Comparison of ENCODE assay signal across 22 cellular contexts in genomic region chr20:10585308-10585707, GRCh38.
DNase-seq lines count a peak whose midpoint lies in the region; ATAC-seq, FAIRE-seq and TF ChIP-seq lines count a peak whose summit lies in the region.
"Had no signal": no experiment of that assay in that cellular context is flagged by ENCODE, and none has a peak within 500 bp of the region (broad histone marks: within the 10 kb centered on the region; RNA-seq: fewer than 3 reads in every experiment).

No MANE protein-coding gene starts in this region.

- H4K20me1 ChIP-seq in HepG2 (ENCODE audit: insufficient read depth, low read length) = no peaks in the 10 kb centered on the region
- H4K20me1 ChIP-seq: BLaER1 had no signal

- H3K27ac Mint-ChIP-seq in dendritic cell treated with granulocyte-macrophage colony-stimulating factor and Interleukin-4, amounts not matched to agents 40 ng/mL and 50 ng/mL, for 4 days = peak overlapping the region; percentile 17
- no peak overlapping the region for H3K27ac Mint-ChIP-seq in endothelial cell (ENCODE audit: unreplicated experiment)
- H3K27ac Mint-ChIP-seq: B cell; CD4-positive, CD25-positive, alpha-beta regulatory T cell; CD8-positive, alpha-beta T cell; GM23338; H9; HFFc6 had no signal

- H3K27ac ChIP-seq in HepG2 (ENCODE audit: extremely low read length, insufficient read depth, low read length) (no peak overlapping the region), right lobe of liver (no peak overlapping the region), parathyroid adenoma (peak overlapping the region; percentile 16)
- H3K27ac ChIP-seq: 22Rv1, BLaER1, C4-2B had no signal

- ATAC-seq in HepG2 = no peak
- ATAC-seq in right lobe of liver = no peak
- ATAC-seq: CD8-positive, alpha-beta T cell; GM23338; HCT116 had no signal

- WGBS in HepG2 (ENCODE audit: low lambda C conversion rate) = 99% methylated on average over 3 of the region's 3 CpGs
- WGBS in right lobe of liver (ENCODE audit: insufficient coverage, low coverage, low lambda C conversion rate, missing lambda C conversion rate) = 96% methylated on average over 3 of the region's 3 CpGs

- POLR2A ChIA-PET in HepG2 (lab: Yijun Ruan, JAX) = no interaction called here

- H3K4me3 ChIP-seq in HepG2 (replicated peaks in 1 of 3; ENCODE audit: insufficient read depth in 1 of 3, low read depth in 2 of 3, low read length in 3 of 3) (no peak overlapping the region), right lobe of liver (no peak overlapping the region), parathyroid adenoma (ENCODE audit: low read depth, low read length) (no peak overlapping the region)
- H3K4me3 ChIP-seq: BLaER1, GM23338 had no signal

- H3K36me3 ChIP-seq in HepG2 (replicated peaks in 1 of 2; ENCODE audit: control insufficient read depth in 1 of 2, insufficient read depth in 2 of 2, low read length in 2 of 2) (no peaks in the 10 kb centered on the region), right lobe of liver (no peaks in the 10 kb centered on the region), parathyroid adenoma (ENCODE audit: control insufficient read depth, insufficient read depth, low read length) (no peaks in the 10 kb centered on the region)
- H3K36me3 ChIP-seq: BLaER1 had no signal

- peaks cover 28% of the 10 kb centered on the region for H3K36me3 Mint-ChIP-seq in dendritic cell treated with granulocyte-macrophage colony-stimulating factor and Interleukin-4, amounts not matched to agents 40 ng/mL and 50 ng/mL, for 4 days (ENCODE audit: low read depth)
- H3K36me3 Mint-ChIP-seq in endothelial cell (ENCODE audit: low read depth, unreplicated experiment) = no peaks in the 10 kb centered on the region

- no peak for TF ChIP-seq EP300 in HepG2 (IDR thresholded peaks at IDR 0.05; ENCODE audit: low read depth in 2 of 2, low read length in 2 of 2)
- TF ChIP-seq EP300 in HepG2 (CRISPR knock-in tag; IDR thresholded peaks at IDR 0.05; ENCODE audit: borderline replicate concordance) = no peak

- intact Hi-C loops in HepG2 (cut with micrococcal nuclease; ENCODE audit: unreplicated experiment) = no loop called here
- intact Hi-C loops in right lobe of liver (cut with DNase I) = no loop called here
- intact Hi-C loops in dendritic cell treated with granulocyte-macrophage colony-stimulating factor and Interleukin-4, amounts not matched to agents 40 ng/mL and 50 ng/mL, for 4 days (cut with micrococcal nuclease) = no loop called here

- TF ChIP-seq RAD21 in HepG2 (CRISPR knock-in tag; IDR thresholded peaks at IDR 0.05) = no peak

- in situ Hi-C loops in HepG2 (cut with HindIII; ENCODE audit: extremely low pct_ligation_motif_present, low pct_unique_long_range_greater_than_20kb) = no loop called here

- H3K9me3 ChIP-seq in HepG2 (ENCODE audit: low read length) (no peaks in the 10 kb centered on the region), right lobe of liver (no peaks in the 10 kb centered on the region), parathyroid adenoma (ENCODE audit: control insufficient read depth, low read length) (no peaks in the 10 kb centered on the region)
- H3K9me3 ChIP-seq: BLaER1, Caco-2 had no signal

- no peak overlapping the region for H3K4me3 Mint-ChIP-seq in dendritic cell treated with granulocyte-macrophage colony-stimulating factor and Interleukin-4, amounts not matched to agents 40 ng/mL and 50 ng/mL, for 4 days
- H3K4me3 Mint-ChIP-seq in endothelial cell (ENCODE audit: unreplicated experiment) = no peak overlapping the region
- H3K4me3 Mint-ChIP-seq: B cell; CD4-positive, CD25-positive, alpha-beta regulatory T cell; CD8-positive, alpha-beta T cell; GM23338; H9; HFFc6 had no signal

- FAIRE-seq in HepG2 (lab: Jason Lieb, UNC) = no peak
- FAIRE-seq: A204.1, G401.6, GM19239 had no signal

- CTCF ChIA-PET in HepG2 (lab: Yijun Ruan, JAX; ENCODE audit: low intra/inter-chr PET ratio, low total read pairs) = no interaction called here

- TF ChIP-seq POLR2A in HepG2 (IDR thresholded peaks at IDR 0.05; ENCODE audit: insufficient read depth in 1 of 2, low read depth in 2 of 2, low read length in 2 of 2) (no peak), right lobe of liver (IDR thresholded peaks at IDR 0.05) (no peak)

- H3K9me3 Mint-ChIP-seq in dendritic cell treated with granulocyte-macrophage colony-stimulating factor and Interleukin-4, amounts not matched to agents 40 ng/mL and 50 ng/mL, for 4 days = no peaks in the 10 kb centered on the region
- H3K9me3 Mint-ChIP-seq in endothelial cell (ENCODE audit: unreplicated experiment) = no peaks in the 10 kb centered on the region
- H3K9me3 Mint-ChIP-seq: CD8-positive, alpha-beta T cell; GM23338; H9; HFFc6 had no signal

- H3K9ac ChIP-seq in HepG2 (ENCODE audit: insufficient read depth, low read depth, low read length) = no peak overlapping the region
- no peak overlapping the region for H3K9ac ChIP-seq in parathyroid adenoma
- H3K9ac ChIP-seq: BLaER1 had no signal

- H3K4me1 ChIP-seq in HepG2 (ENCODE audit: insufficient read depth, low read length) = peaks cover 23% of the 10 kb centered on the region
- no peaks in the 10 kb centered on the region for H3K4me1 ChIP-seq in right lobe of liver
- H3K4me1 ChIP-seq in parathyroid adenoma = peaks cover 31% of the 10 kb centered on the region
- H3K4me1 ChIP-seq: Caco-2 had no signal

- H3K79me2 ChIP-seq in HepG2 (ENCODE audit: insufficient read depth, low read length) (no peaks in the 10 kb centered on the region), parathyroid adenoma (no peaks in the 10 kb centered on the region)

- no peak for TF ChIP-seq CTCF in HepG2 (CRISPR knock-in tag; IDR thresholded peaks at IDR 0.05)
- no peak for TF ChIP-seq CTCF in right lobe of liver (IDR thresholded peaks at IDR 0.05)
- TF ChIP-seq CTCF in parathyroid adenoma (IDR thresholded peaks at IDR 0.05) = no peak
- no peak for TF ChIP-seq CTCF in endothelial cell (IDR thresholded peaks at IDR 0.05; ENCODE audit: unreplicated experiment)

- H3K27me3 ChIP-seq in HepG2 (ENCODE audit: control insufficient read depth in 1 of 2, insufficient read depth in 2 of 2, low read length in 2 of 2) (no peaks in the 10 kb centered on the region), right lobe of liver (no peaks in the 10 kb centered on the region), parathyroid adenoma (ENCODE audit: control insufficient read depth, insufficient read depth, low read length) (no peaks in the 10 kb centered on the region)
- H3K27me3 ChIP-seq: BLaER1 had no signal

- H3K27me3 Mint-ChIP-seq in dendritic cell treated with granulocyte-macrophage colony-stimulating factor and Interleukin-4, amounts not matched to agents 40 ng/mL and 50 ng/mL, for 4 days = no peaks in the 10 kb centered on the region
- peaks cover 3% of the 10 kb centered on the region for H3K27me3 Mint-ChIP-seq in endothelial cell (ENCODE audit: unreplicated experiment)
- H3K27me3 Mint-ChIP-seq: B cell; CD4-positive, CD25-positive, alpha-beta regulatory T cell had no signal

- no peak overlapping the region for H3K4me2 ChIP-seq in HepG2 (ENCODE audit: low read depth, low read length)
- H3K4me2 ChIP-seq in parathyroid adenoma (ENCODE audit: low read length) = no peak overlapping the region
- H3K4me2 ChIP-seq: BLaER1, GM23338 had no signal

- DNase-seq in HepG2 (ENCODE audit: low spot score) (no peak), right lobe of liver (no peak), endothelial cell (ENCODE audit: low spot score) (no peak)
- DNase-seq in activated naive CD4-positive, alpha-beta T cell (lab: John Stamatoyannopoulos, UW) = no peak
- DNase-seq: Caco-2; CD4-positive, CD25-positive, alpha-beta regulatory T cell; CD8-positive, alpha-beta T cell; DMS153; DND-41; H9; HFFc6 had no signal

- BruUV-seq in HepG2 (replicated peaks; lab: Mats Ljungman, UMichigan) = no TSS peak

- peaks cover 16% of the 10 kb centered on the region for H3K4me1 Mint-ChIP-seq in dendritic cell treated with granulocyte-macrophage colony-stimulating factor and Interleukin-4, amounts not matched to agents 40 ng/mL and 50 ng/mL, for 4 days (ENCODE audit: low read depth)
- peaks cover 12% of the 10 kb centered on the region for H3K4me1 Mint-ChIP-seq in endothelial cell (ENCODE audit: unreplicated experiment)

- H2AFZ ChIP-seq in HepG2 (ENCODE audit: low read length) (no peak overlapping the region), parathyroid adenoma (peak overlapping the region; percentile 35)
- H2AFZ ChIP-seq: GM23338 had no signal

TF ChIP-seq in HepG2, 621 proteins besides CTCF, POLR2A, EP300 and RAD21 (continues in another document):
- peak; percentile 89 for TF ChIP-seq PCBP2 (optimal IDR thresholded peaks at IDR 0.05; ENCODE audit: low read depth, low read length, poor library complexity, severe bottlenecking)
- TF ChIP-seq ELF3 (CRISPR knock-in tag; IDR thresholded peaks at IDR 0.05) = 0 out of 2 replicates have a peak, but pooled peaks have one; percentile 11
